Comparison of ENCODE assay signal across 11 cellular contexts in the genomic region with DNA sequence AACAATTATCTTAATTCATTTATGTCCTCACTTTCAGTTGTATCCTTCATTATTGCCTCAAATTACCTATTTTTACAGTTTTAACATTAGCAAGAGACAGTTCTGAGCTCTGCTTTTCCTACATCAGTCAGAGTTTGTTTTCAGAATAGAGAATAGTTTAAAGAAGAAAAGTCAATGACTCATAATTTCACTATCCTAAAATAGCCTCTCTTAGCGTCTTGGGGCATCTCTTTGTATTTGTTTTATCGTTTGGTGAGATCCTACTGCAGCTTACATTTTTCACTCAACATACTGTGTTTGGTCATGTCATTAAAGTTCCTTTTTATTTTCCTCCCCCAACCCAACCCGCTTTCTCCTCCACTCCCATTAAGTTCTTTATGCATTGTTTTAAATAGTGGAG. TPM values are rescaled to one million over a fixed set of nuclear protein-coding genes. Genes with fewer than 3 reads are reported as not detected.
A peak's percentile ranks its signal among the peaks of the same experiment; 100 is the strongest.
DNase-seq lines count a peak whose midpoint lies in the region; ATAC-seq and TF ChIP-seq lines count a peak whose summit lies in the region.
"Had no signal": no experiment of that assay in that cellular context is flagged by ENCODE, and none has a peak within 500 bp of the region (broad histone marks: within the 10 kb centered on the region; RNA-seq: fewer than 3 reads in every experiment).

No MANE protein-coding gene starts in this region.

- H3K4me3 ChIP-seq in DOHH2 (ENCODE audit: low read length) (peak overlapping the region; percentile 34; the same call in 1 of the 2 replicates), MM.1S (ENCODE audit: low read length) (peak overlapping the region; percentile 98)
- H3K4me3 ChIP-seq: tibial nerve had no signal

- no peaks in the 10 kb centered on the region for H4K20me1 ChIP-seq in DOHH2 (ENCODE audit: control insufficient read depth, insufficient read depth, low read depth, low read length)
- peaks cover 35% of the 10 kb centered on the region for H4K20me1 ChIP-seq in MM.1S (ENCODE audit: insufficient read depth, low read length)

- peaks cover 10% of the 10 kb centered on the region for H3F3A ChIP-seq in DOHH2 (ENCODE audit: control insufficient read depth, insufficient read depth)
- peaks cover 33% of the 10 kb centered on the region for H3F3A ChIP-seq in MM.1S (ENCODE audit: insufficient read depth, low read length)

- no peak overlapping the region for H2AFZ ChIP-seq in MM.1S (ENCODE audit: low read length)

- TF ChIP-seq CTCF in DOHH2 (IDR thresholded peaks at IDR 0.05; ENCODE audit: low read depth, low read length, poor library complexity, severe bottlenecking), result no peak
- no peak for TF ChIP-seq CTCF in MM.1S (IDR thresholded peaks at IDR 0.05; ENCODE audit: low read length)

- intact Hi-C loops in cardiac septum (cut with DNase I), result no loop called here

- H3K9me3 ChIP-seq in DOHH2 (ENCODE audit: control insufficient read depth, insufficient read depth, low read length) (peaks cover 4% of the 10 kb centered on the region; the same call in 1 of the 2 replicates), MM.1S (replicated peaks; ENCODE audit: insufficient read depth, low read length) (no peaks in the 10 kb centered on the region)
- H3K9me3 ChIP-seq: prostate gland, tibial nerve had no signal

- H3K4me1 ChIP-seq in DOHH2 (ENCODE audit: control insufficient read depth, low read length) (peaks cover 39% of the 10 kb centered on the region), MM.1S (ENCODE audit: low read length) (peaks cover 39% of the 10 kb centered on the region)
- H3K4me1 ChIP-seq: prostate gland had no signal

- peak; percentile 63 for DNase-seq in MM.1S
- DNase-seq in fibroblast of peridontal ligament (ENCODE audit: extremely low read depth), result peak; percentile 55
- no peak for DNase-seq in DMS53 treated with DMSO at 0.1 percent for 48 hours (lab: John Stamatoyannopoulos, UW; ENCODE audit: unreplicated experiment)
- no peak for DNase-seq in cardiac septum (ENCODE audit: low spot score)
- DNase-seq: NCI-H1694 treated with DMSO at 0.1 percent for 48 hours, T-helper 9 cell had no signal

- H3K27me3 ChIP-seq in DOHH2 (ENCODE audit: control insufficient read depth, low read length) (no peaks in the 10 kb centered on the region), MM.1S (replicated peaks; ENCODE audit: insufficient read depth, low read length) (no peaks in the 10 kb centered on the region)
- H3K27me3 ChIP-seq: tibial nerve had no signal

- no peaks in the 10 kb centered on the region for H3K9me2 ChIP-seq in DOHH2 (replicated peaks; ENCODE audit: control insufficient read depth, low read length)
- no peaks in the 10 kb centered on the region for H3K9me2 ChIP-seq in MM.1S (replicated peaks; ENCODE audit: insufficient read depth, low read length)

- H3K4me2 ChIP-seq in DOHH2 (ENCODE audit: low read length) (peak overlapping the region; percentile 98), MM.1S (ENCODE audit: low read depth, low read length) (peak overlapping the region; percentile 67)

- H3K79me2 ChIP-seq in DOHH2 (ENCODE audit: control insufficient read depth, low read length) (peaks cover 87% of the 10 kb centered on the region), MM.1S (ENCODE audit: low read length) (peaks cover 88% of the 10 kb centered on the region)

- H3K27ac ChIP-seq in DOHH2 (ENCODE audit: low read depth, low read length) (no peak overlapping the region), MM.1S (ENCODE audit: low read length) (peak overlapping the region; percentile 91)
- H3K27ac ChIP-seq: prostate gland, tibial nerve had no signal

- peak; percentile 13 for ATAC-seq in GM18867 (IDR thresholded peaks at IDR 0.05; ENCODE audit: unreplicated experiment)
- no peak for ATAC-seq in HG03469 (IDR thresholded peaks at IDR 0.05; ENCODE audit: unreplicated experiment)

- peak overlapping the region; percentile 99; the same call in 1 of the 2 replicates for H3K9ac ChIP-seq in MM.1S (ENCODE audit: low read length)

- peaks cover 3% of the 10 kb centered on the region; the same call in 1 of the 2 replicates for H3K36me3 ChIP-seq in DOHH2 (ENCODE audit: control insufficient read depth, low read length)
- H3K36me3 ChIP-seq in MM.1S (replicated peaks; ENCODE audit: insufficient read depth, low read length), result peaks cover 10% of the 10 kb centered on the region; the same call in 1 of the 2 replicates
- H3K36me3 ChIP-seq: prostate gland, tibial nerve had no signal

RNA-seq across cellular contexts. Expression of gene SEC11C, which starts 3.8 kb away (rescaled TPM):
- total RNA-seq in cardiac septum, result 24.3 TPM

Comparison
In these comparisons a context has a peak if more than half of its experiments do, and no peak if none do; other contexts are left out.
1. DNase-seq: peak in MM.1S (single experiment) and fibroblast of peridontal ligament (single experiment); none in DMS53 treated with DMSO at 0.1 percent for 48 hours (single experiment) and cardiac septum (single experiment).